ENCODE assay signal across 10 cellular contexts in the genomic region with DNA sequence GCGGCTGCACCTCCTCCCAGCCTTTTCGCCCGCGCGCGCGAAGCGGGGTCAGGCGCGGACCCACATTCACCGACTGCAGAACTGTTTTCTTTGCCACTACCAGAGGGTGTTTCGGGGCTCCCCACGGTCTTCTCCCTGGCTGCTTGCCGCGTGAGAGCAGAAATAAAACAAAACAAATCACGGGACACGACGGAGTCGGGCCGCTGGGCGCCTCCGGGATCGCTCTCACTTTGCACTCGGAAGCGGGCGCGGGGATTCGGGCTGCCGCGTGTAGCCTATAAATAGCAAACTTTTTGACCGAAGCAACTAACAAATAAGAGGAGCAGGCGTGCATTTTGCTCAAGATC.
DNase-seq lines count a peak whose midpoint lies in the region; ATAC-seq, FAIRE-seq and TF ChIP-seq lines count a peak whose summit lies in the region.
"Had no signal": no experiment of that assay in that cellular context is flagged by ENCODE, and none has a peak within 500 bp of the region (broad histone marks: within the 10 kb centered on the region; RNA-seq: fewer than 3 reads in every experiment).

No MANE protein-coding gene starts in this region.

- H3K36me3 Mint-ChIP-seq in T-helper 2 cell treated with Interferon-gamma antibody and Interleukin-4, amounts not matched to agents 5 μg/mL and 100 μg/mL, for 36 hours (ENCODE audit: low read depth) = peaks cover 1% of the 10 kb centered on the region
- H3K36me3 Mint-ChIP-seq in astrocyte (ENCODE audit: low read depth, unreplicated experiment) = no peaks in the 10 kb centered on the region

- H3K4me3 ChIP-seq in astrocyte (ENCODE audit: insufficient read depth, low read depth, low read length) (peak overlapping the region; percentile 57), keratinocyte (ENCODE audit: control insufficient read depth in 2 of 3, extremely low read depth in 1 of 3, insufficient read depth in 2 of 3, low read depth in 1 of 3, low read length in 3 of 3) (peak overlapping the region; percentile 27 to 70 (median 67)), tibial nerve (peak overlapping the region; percentile 20 to 57 (median 40))

- H3K4me1 ChIP-seq in astrocyte (ENCODE audit: insufficient read depth, low read length) (peaks cover 12% of the 10 kb centered on the region), keratinocyte (ENCODE audit: control insufficient read depth, extremely low read depth, insufficient read depth, low read length) (peaks cover 17% of the 10 kb centered on the region), tibial nerve (peaks cover 0 to 60% (median 4%) of the 10 kb centered on the region in 4 donors)

- H3K9me3 ChIP-seq in astrocyte (ENCODE audit: insufficient read depth, low read depth, low read length) (no peaks in the 10 kb centered on the region), keratinocyte (ENCODE audit: control insufficient read depth, low read depth, low read length) (no peaks in the 10 kb centered on the region), tibial nerve (no peaks in the 10 kb centered on the region)

- H3K36me3 ChIP-seq in astrocyte (ENCODE audit: insufficient read depth, low read length) (no peaks in the 10 kb centered on the region), keratinocyte (ENCODE audit: control insufficient read depth in 2 of 2, extremely low read depth in 1 of 2, insufficient read depth in 2 of 2, low read length in 2 of 2) (no peaks in the 10 kb centered on the region), tibial nerve (no peaks in the 10 kb centered on the region)

- FAIRE-seq in astrocyte (lab: Jason Lieb, UNC) = no peak
- no peak for FAIRE-seq in keratinocyte (lab: Jason Lieb, UNC)

- H3K79me2 ChIP-seq in astrocyte (ENCODE audit: insufficient read depth, low read length) (no peaks in the 10 kb centered on the region), keratinocyte (ENCODE audit: control insufficient read depth, insufficient read depth, low read length) (no peaks in the 10 kb centered on the region)

- H3K4me2 ChIP-seq in astrocyte (ENCODE audit: low read length) (peak overlapping the region; percentile 93), keratinocyte (ENCODE audit: control insufficient read depth, extremely low read depth, insufficient read depth, low read depth, low read length) (peak overlapping the region; percentile 83)

- no peak overlapping the region for H3K9ac ChIP-seq in astrocyte (ENCODE audit: low read length)
- peak overlapping the region; percentile 22 for H3K9ac ChIP-seq in keratinocyte (ENCODE audit: control insufficient read depth, extremely low read depth, insufficient read depth, low read length)

- H3K9me1 ChIP-seq in keratinocyte (ENCODE audit: control insufficient read depth, extremely low read depth, insufficient read depth, low read length) = no peaks in the 10 kb centered on the region

- H3K9me3 Mint-ChIP-seq in T-helper 2 cell treated with Interferon-gamma antibody and Interleukin-4, amounts not matched to agents 5 μg/mL and 100 μg/mL, for 36 hours = no peaks in the 10 kb centered on the region
- H3K9me3 Mint-ChIP-seq in astrocyte (ENCODE audit: unreplicated experiment) = peaks cover 1% of the 10 kb centered on the region

- no peak overlapping the region for H3K4me3 Mint-ChIP-seq in T-helper 2 cell treated with Interferon-gamma antibody and Interleukin-4, amounts not matched to agents 5 μg/mL and 100 μg/mL, for 36 hours
- H3K4me3 Mint-ChIP-seq in astrocyte (ENCODE audit: unreplicated experiment) = peak overlapping the region; percentile 90

- peaks cover 4% of the 10 kb centered on the region for H3K4me1 Mint-ChIP-seq in T-helper 2 cell treated with Interferon-gamma antibody and Interleukin-4, amounts not matched to agents 5 μg/mL and 100 μg/mL, for 36 hours (ENCODE audit: low read depth)
- peaks cover 9% of the 10 kb centered on the region for H3K4me1 Mint-ChIP-seq in astrocyte (ENCODE audit: low read depth, unreplicated experiment)

- no peak for DNase-seq in T-helper 2 cell treated with Interferon-gamma antibody and Interleukin-4, amounts not matched to agents 5 μg/mL and 100 μg/mL, for 36 hours (ENCODE audit: low spot score)
- DNase-seq in T-helper 2 cell (no peak), astrocyte (ENCODE audit: low read depth) (no peak), keratinocyte (ENCODE audit: low read depth, low spot score) (no peak), tibial nerve (ENCODE audit: low spot score in 2 of 2) (no peak)
- no peak for DNase-seq in activated naive CD4-positive, alpha-beta T cell (lab: John Stamatoyannopoulos, UW)
- no peak for DNase-seq in activated CD4-positive, CD25-positive, alpha-beta regulatory T cell (lab: John Stamatoyannopoulos, UW)
- DNase-seq: DND-41, naive B cell had no signal

- ATAC-seq in HG02973 (IDR thresholded peaks at IDR 0.05; ENCODE audit: unreplicated experiment) = no peak

- peaks cover 79% of the 10 kb centered on the region for H3K27me3 Mint-ChIP-seq in T-helper 2 cell treated with Interferon-gamma antibody and Interleukin-4, amounts not matched to agents 5 μg/mL and 100 μg/mL, for 36 hours (ENCODE audit: low read depth)
- H3K27me3 Mint-ChIP-seq in astrocyte (ENCODE audit: low read depth, unreplicated experiment) = peaks cover 91% of the 10 kb centered on the region

- TF ChIP-seq POLR2A in tibial nerve (IDR thresholded peaks at IDR 0.05) = no peak

- H3K27me3 ChIP-seq in astrocyte (ENCODE audit: insufficient read depth, low read length) (peaks cover 68% of the 10 kb centered on the region), keratinocyte (ENCODE audit: control insufficient read depth, extremely low read depth, insufficient read depth, low read length) (peaks cover 82% of the 10 kb centered on the region), tibial nerve (peaks cover 0 to 65% of the 10 kb centered on the region in 2 donors)

- no peak for TF ChIP-seq EP300 in tibial nerve (IDR thresholded peaks at IDR 0.05)

- WGBS in tibial nerve, 2 donors = 1% methylated on average over 32 of the region's 32 CpGs

- peak overlapping the region; percentile 36 for H3K27ac Mint-ChIP-seq in T-helper 2 cell treated with Interferon-gamma antibody and Interleukin-4, amounts not matched to agents 5 μg/mL and 100 μg/mL, for 36 hours
- H3K27ac Mint-ChIP-seq in astrocyte (ENCODE audit: unreplicated experiment) = no peak overlapping the region
- H3K27ac Mint-ChIP-seq: naive B cell had no signal

- dilution Hi-C loops in keratinocyte (cut with MboI; ENCODE audit: extremely low pct_ligation_motif_present, low sequenced_read_pairs) = no loop called here

- TF ChIP-seq CTCF in astrocyte (IDR thresholded peaks at IDR 0.05; ENCODE audit: insufficient read depth, low read depth, low read length) = no peak
- TF ChIP-seq CTCF in keratinocyte (optimal IDR thresholded peaks at IDR 0.05 in 1 of 3, IDR thresholded peaks at IDR 0.05 in 1 of 3, conservative IDR thresholded peaks at IDR 0.05 in 1 of 3; ENCODE audit: extremely low read depth in 1 of 3, insufficient read depth in 2 of 3, low read length in 3 of 3) = no peak
- TF ChIP-seq CTCF in tibial nerve (IDR thresholded peaks at IDR 0.05) = no peak

- peak overlapping the region; percentile 73 for H2AFZ ChIP-seq in astrocyte (ENCODE audit: low read depth, low read length)
- H2AFZ ChIP-seq in keratinocyte (ENCODE audit: control insufficient read depth, low read length) = peak overlapping the region; percentile 70

- H3K27ac ChIP-seq in astrocyte (ENCODE audit: low read depth, low read length) (no peak overlapping the region), keratinocyte (ENCODE audit: control insufficient read depth, insufficient read depth, low read length) (no peak overlapping the region), tibial nerve (no peak overlapping the region)

- no peaks in the 10 kb centered on the region for H4K20me1 ChIP-seq in astrocyte (ENCODE audit: insufficient read depth, low read length)
- no peaks in the 10 kb centered on the region for H4K20me1 ChIP-seq in keratinocyte (ENCODE audit: control insufficient read depth, extremely low read depth, insufficient read depth, low read length)
